Comparison of ENCODE assay signal across 20 cellular contexts in the genomic region with DNA sequence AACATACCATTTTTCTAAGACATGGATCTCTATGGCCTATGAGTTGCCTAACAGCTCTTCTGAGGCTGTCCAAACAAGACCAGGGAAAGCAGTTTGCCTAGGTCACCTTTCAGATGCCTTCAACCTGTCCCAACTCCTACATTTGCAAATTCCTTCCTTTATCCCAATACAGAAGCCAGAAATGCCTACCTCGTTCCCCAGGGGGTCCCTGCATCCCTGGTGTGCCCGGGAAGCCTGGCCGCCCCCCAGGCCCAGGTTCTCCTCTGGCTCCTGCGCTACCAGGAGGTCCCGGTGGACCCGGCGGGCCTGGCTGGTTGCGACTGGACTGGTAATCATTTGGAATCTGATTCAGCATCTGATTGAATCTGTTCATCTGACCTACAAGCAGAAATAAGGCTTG.
"Had no signal": no experiment of that assay in that cellular context is flagged by ENCODE, and none has a peak within 500 bp of the region (broad histone marks: within the 10 kb centered on the region; RNA-seq: fewer than 3 reads in every experiment).

No MANE protein-coding gene starts in this region.

- H3K4me1 ChIP-seq: colonic mucosa, foreskin keratinocyte, psoas muscle, upper lobe of right lung had no signal

- H2AFZ ChIP-seq: hepatocyte had no signal

- H3K9me3 ChIP-seq: colonic mucosa, psoas muscle, stomach, suprapubic skin, tibial nerve, upper lobe of right lung had no signal

- H3K27ac ChIP-seq: colonic mucosa, foreskin keratinocyte, psoas muscle, suprapubic skin, tibial nerve, upper lobe of right lung had no signal

- DNase-seq: cerebellar nuclear complex; colonic mucosa; dermis blood vessel endothelial cell; foreskin keratinocyte; head of caudate nucleus; kidney glomerular epithelial cell; mesendoderm; naive B cell; occipital lobe; psoas muscle; stimulated activated CD4-positive, alpha-beta T cell treated with anti-CD3 and anti-CD28 coated beads, Interleukin-2, amount 100 ng/mL, for 24 hours; stimulated activated CD4-positive, alpha-beta T cell treated with anti-CD3 and anti-CD28 coated beads, Interleukin-4, amount 100 ng/mL, for 4 hours; stimulated activated naive CD4-positive, alpha-beta T cell; stomach; upper lobe of right lung had no signal

- H3K36me3 ChIP-seq: colonic mucosa, upper lobe of right lung had no signal

- H3K27me3 ChIP-seq: foreskin keratinocyte, hepatocyte, suprapubic skin, tibial nerve, upper lobe of right lung had no signal

- ATAC-seq: foreskin keratinocyte, psoas muscle, sciatic nerve, upper lobe of right lung had no signal

- H3K4me3 ChIP-seq: colonic mucosa, hepatocyte, psoas muscle, skin epidermis, stomach, suprapubic skin, tibial nerve, upper lobe of right lung had no signal
